Comparison of ENCODE assay signal across 10 cellular contexts in genomic region chr21:21200939-21201610, GRCh38.
DNase-seq lines count a peak whose midpoint lies in the region; ATAC-seq and TF ChIP-seq lines count a peak whose summit lies in the region.
"Had no signal": no experiment of that assay in that cellular context is flagged by ENCODE, and none has a peak within 500 bp of the region (broad histone marks: within the 10 kb centered on the region; RNA-seq: fewer than 3 reads in every experiment).

No MANE protein-coding gene starts in this region.

- peak overlapping the region; percentile 74 for H2AFZ ChIP-seq in DND-41 (ENCODE audit: low read depth, low read length)
- H2AFZ ChIP-seq: PC-9 had no signal

- peak overlapping the region; percentile 71 for H3K4me2 ChIP-seq in DND-41 (ENCODE audit: insufficient read depth, low read length)
- H3K4me2 ChIP-seq: PC-9 had no signal

- H3K27ac ChIP-seq in DND-41 (ENCODE audit: low read length) (peak overlapping the region; percentile 92), dorsolateral prefrontal cortex (peak overlapping the region in 10 of 59 donors; percentile 3 to 64 (median 25))
- H3K27ac ChIP-seq: PC-9 had no signal

- TF ChIP-seq CTCF in DND-41 (IDR thresholded peaks at IDR 0.05; ENCODE audit: borderline replicate concordance, extremely low read depth, low read length, poor library complexity, severe bottlenecking) (no peak), dorsolateral prefrontal cortex (IDR thresholded peaks at IDR 0.05 in 54 of 56, conservative IDR thresholded peaks at IDR 0.05 in 2 of 56; ENCODE audit: low read depth in 1 of 56, partially characterized antibody in 56 of 56) (no peak), omental fat pad (IDR thresholded peaks at IDR 0.05) (no peak)

- no peaks in the 10 kb centered on the region for H3K9me3 ChIP-seq in DND-41 (ENCODE audit: insufficient read depth, low read length, severe bottlenecking)

- no peaks in the 10 kb centered on the region for H3K79me2 ChIP-seq in DND-41 (ENCODE audit: insufficient read depth, low read length)

- intact Hi-C loops in dorsolateral prefrontal cortex (cut with DNase I) = no loop called here

- H4K20me1 ChIP-seq in DND-41 (ENCODE audit: insufficient read depth, low read length) = no peaks in the 10 kb centered on the region

- peak; percentile 17 for DNase-seq in DND-41
- DNase-seq in M059J (ENCODE audit: low read depth) = peak; percentile 41
- DNase-seq in dorsolateral prefrontal cortex = no peak
- no peak for DNase-seq in omental fat pad (ENCODE audit: low spot score)
- DNase-seq in NCI-H2196 (lab: John Stamatoyannopoulos, UW; ENCODE audit: unreplicated experiment) = no peak
- DNase-seq in NAMALWA (ENCODE audit: low spot score) = no peak
- DNase-seq in AG20443 (ENCODE audit: low spot score) = no peak
- DNase-seq: left colon had no signal

- H3K4me1 ChIP-seq in DND-41 (ENCODE audit: insufficient read depth, low read length) = peaks cover 56% of the 10 kb centered on the region

- peak; percentile 64 for ATAC-seq in DND-41 (ENCODE audit: insufficient read depth, low read depth)
- peak; percentile 56 for ATAC-seq in omental fat pad (ENCODE audit: low FRiP score)
- no peak for ATAC-seq in GM21737 (IDR thresholded peaks at IDR 0.05; ENCODE audit: unreplicated experiment)
- ATAC-seq: left colon had no signal

- H3K27me3 ChIP-seq in DND-41 (ENCODE audit: insufficient read depth, low read length, poor library complexity) (no peaks in the 10 kb centered on the region), dorsolateral prefrontal cortex (no peaks in the 10 kb centered on the region)

- H3K9ac ChIP-seq in DND-41 (ENCODE audit: low read depth, low read length) = peak overlapping the region; percentile 51

- no peaks in the 10 kb centered on the region for H3K36me3 ChIP-seq in DND-41 (ENCODE audit: insufficient read depth, low read length)

- H3K4me3 ChIP-seq in DND-41 (ENCODE audit: low read depth in 1 of 2, low read length in 2 of 2) (peak overlapping the region; percentile 3 to 46; a peak in 3 of 4 replicates), dorsolateral prefrontal cortex (peak overlapping the region in 36 of 59 donors; percentile 1 to 53 (median 32))
- H3K4me3 ChIP-seq: PC-9 had no signal

Comparison
In these comparisons a context has a peak if more than half of its experiments do, and no peak if none do; other contexts are left out.
1. DNase-seq: peak in DND-41 (single experiment) and M059J (single experiment); none in dorsolateral prefrontal cortex (0 of 10), omental fat pad (single experiment), NCI-H2196 (single experiment), NAMALWA (single experiment) and AG20443 (single experiment).